ENCODE assay signal across 26 cellular contexts in the genomic region with DNA sequence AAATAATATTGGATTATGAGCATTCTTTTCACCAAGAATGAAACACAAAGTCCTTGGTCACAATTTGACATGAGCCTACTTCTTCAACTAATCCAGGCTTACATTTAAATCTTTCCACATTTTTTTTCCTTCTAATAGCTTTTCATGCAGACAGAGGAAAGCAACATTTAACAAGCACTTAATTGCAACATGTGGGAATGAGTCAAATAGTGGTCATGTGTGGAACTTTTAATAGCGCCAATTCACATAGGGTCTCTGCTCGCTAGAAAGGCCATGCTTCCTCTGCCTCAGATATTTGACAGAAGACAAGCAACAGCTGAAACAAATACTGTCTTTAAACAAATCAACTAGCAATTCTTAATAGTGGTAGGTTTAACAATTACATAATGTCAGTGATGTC.
DNase-seq lines count a peak whose midpoint lies in the region; ATAC-seq, FAIRE-seq and TF ChIP-seq lines count a peak whose summit lies in the region.
"Had no signal": no experiment of that assay in that cellular context is flagged by ENCODE, and none has a peak within 500 bp of the region (broad histone marks: within the 10 kb centered on the region; RNA-seq: fewer than 3 reads in every experiment).

No MANE protein-coding gene starts in this region.

- H3K4me3 ChIP-seq in AG09309 (ENCODE audit: control insufficient read depth, low read depth, low read length) (no peak overlapping the region), fibroblast of villous mesenchyme (ENCODE audit: low read depth, low read length) (no peak overlapping the region), WERI-Rb-1 (ENCODE audit: low read depth, low read length) (no peak overlapping the region), HepG2 (replicated peaks in 1 of 3; ENCODE audit: insufficient read depth in 1 of 3, low read depth in 2 of 3, low read length in 3 of 3) (no peak overlapping the region)
- H3K4me3 ChIP-seq: HAP-1, MG63 had no signal

- in situ Hi-C loops in HepG2 (cut with HindIII; ENCODE audit: extremely low pct_ligation_motif_present, low pct_unique_long_range_greater_than_20kb): no loop called here

- no peaks in the 10 kb centered on the region for H3K27me3 ChIP-seq in WERI-Rb-1 (ENCODE audit: insufficient read depth, low read depth, severe bottlenecking)
- H3K27me3 ChIP-seq in HepG2 (ENCODE audit: control insufficient read depth in 1 of 2, insufficient read depth in 2 of 2, low read length in 2 of 2): no peaks in the 10 kb centered on the region
- H3K27me3 ChIP-seq: BE2C, MG63 had no signal

- TF ChIP-seq POLR2A in H54 (IDR thresholded peaks at IDR 0.05; ENCODE audit: low read depth, low read length): no peak
- TF ChIP-seq POLR2A in HepG2 (IDR thresholded peaks at IDR 0.05; ENCODE audit: insufficient read depth in 1 of 2, low read depth in 2 of 2, low read length in 2 of 2): no peak

- H3K4me1 ChIP-seq in HepG2 (ENCODE audit: insufficient read depth, low read length): no peaks in the 10 kb centered on the region
- H3K4me1 ChIP-seq: BE2C had no signal

- CTCF ChIA-PET in HepG2 (lab: Yijun Ruan, JAX; ENCODE audit: low intra/inter-chr PET ratio, low total read pairs): no interaction called here

- 43% methylated on average over 2 of the region's 2 CpGs for WGBS in HepG2 (ENCODE audit: low lambda C conversion rate)

- intact Hi-C loops in HepG2 (cut with micrococcal nuclease; ENCODE audit: unreplicated experiment): no loop called here

- no peak overlapping the region for H2AFZ ChIP-seq in HepG2 (ENCODE audit: low read length)

- POLR2A ChIA-PET in HepG2 (lab: Yijun Ruan, JAX): no interaction called here

- H3K9me3 ChIP-seq in WERI-Rb-1 (ENCODE audit: severe bottlenecking) (no peaks in the 10 kb centered on the region), HepG2 (ENCODE audit: low read length) (peaks cover 73% of the 10 kb centered on the region)
- H3K9me3 ChIP-seq: BE2C, HAP-1, MG63 had no signal

- H3K36me3 ChIP-seq in WERI-Rb-1 (no peaks in the 10 kb centered on the region), HepG2 (replicated peaks in 1 of 2; ENCODE audit: control insufficient read depth in 1 of 2, insufficient read depth in 2 of 2, low read length in 2 of 2) (no peaks in the 10 kb centered on the region)
- H3K36me3 ChIP-seq: BE2C, HAP-1, MG63 had no signal

- no peak for TF ChIP-seq CTCF in AG09309 (IDR thresholded peaks at IDR 0.05; ENCODE audit: control insufficient read depth, insufficient read depth, low read depth, low read length, missing control alignments)
- TF ChIP-seq CTCF in fibroblast of villous mesenchyme (IDR thresholded peaks at IDR 0.05; ENCODE audit: insufficient read depth, low read depth, low read length): no peak
- no peak for TF ChIP-seq CTCF in WERI-Rb-1 (IDR thresholded peaks at IDR 0.05; ENCODE audit: low read depth, low read length)
- TF ChIP-seq CTCF in HepG2 (CRISPR knock-in tag; IDR thresholded peaks at IDR 0.05): no peak

- H4K20me1 ChIP-seq in HepG2 (ENCODE audit: insufficient read depth, low read length): no peaks in the 10 kb centered on the region

- H3K27ac ChIP-seq in WERI-Rb-1 (no peak overlapping the region), HepG2 (ENCODE audit: extremely low read length, insufficient read depth, low read length) (no peak overlapping the region)
- H3K27ac ChIP-seq: 22Rv1, HL-60, RWPE1 had no signal

- H3K4me2 ChIP-seq in HepG2 (ENCODE audit: low read depth, low read length): no peak overlapping the region

- no TSS peak for BruUV-seq in HepG2 (replicated peaks; lab: Mats Ljungman, UMichigan)

- H3K9ac ChIP-seq in HepG2 (ENCODE audit: insufficient read depth, low read depth, low read length): no peak overlapping the region

- peak; percentile 11 for DNase-seq in AG09309 (ENCODE audit: low read depth)
- DNase-seq in H54 (ENCODE audit: insufficient read length, low spot score): no peak
- peak; percentile 30 for DNase-seq in fibroblast of villous mesenchyme (ENCODE audit: low read depth)
- peak; percentile 6 for DNase-seq in renal cortical epithelial cell (ENCODE audit: low read depth)
- DNase-seq in cortex of kidney (lab: John Stamatoyannopoulos, UW): no peak
- no peak for DNase-seq in WERI-Rb-1
- no peak for DNase-seq in HepG2 (ENCODE audit: low spot score)
- no peak for DNase-seq in SW 1271 (lab: John Stamatoyannopoulos, UW)
- DNase-seq: BE2C; CD4-positive, CD25-positive, alpha-beta regulatory T cell; DMS153; IMR-90; MG63; NCI-H1048; NCI-H1436; NCI-H1930; NCI-H526; PC-3; SIG-M5 had no signal

- no peaks in the 10 kb centered on the region for H3K79me2 ChIP-seq in HepG2 (ENCODE audit: insufficient read depth, low read length)

- FAIRE-seq in H54 (lab: Jason Lieb, UNC): peak; percentile 23
- no peak for FAIRE-seq in HepG2 (lab: Jason Lieb, UNC)
- FAIRE-seq: GM12892, GM18507 had no signal

- ATAC-seq in HepG2: no peak
- ATAC-seq: PC-3, SK-N-SH treated with all-trans-retinoic acid at 6 μM for 48 hours had no signal

- TF ChIP-seq EP300 in HepG2 (IDR thresholded peaks at IDR 0.05; ENCODE audit: low read depth in 2 of 2, low read length in 2 of 2) (no peak), HepG2 (CRISPR knock-in tag; IDR thresholded peaks at IDR 0.05; ENCODE audit: borderline replicate concordance) (no peak)

- no peak for TF ChIP-seq RAD21 in HepG2 (CRISPR knock-in tag; IDR thresholded peaks at IDR 0.05)

TF ChIP-seq in HepG2, 621 proteins besides CTCF, POLR2A, EP300 and RAD21:
- TF ChIP-seq ZNF432 (CRISPR knock-in tag; IDR thresholded peaks at IDR 0.05; ENCODE audit: borderline replicate concordance) (no peak), NFYB (CRISPR knock-in tag; IDR thresholded peaks at IDR 0.05) (no peak), HDAC6 (IDR thresholded peaks at IDR 0.05; ENCODE audit: low read depth, low read length) (no peak), RCOR2 (CRISPR knock-in tag; IDR thresholded peaks at IDR 0.05) (no peak), XRCC5 (optimal IDR thresholded peaks at IDR 0.05; ENCODE audit: low read length) (no peak), KDM1A (CRISPR knock-in tag; IDR thresholded peaks at IDR 0.05) (no peak), NONO (IDR thresholded peaks at IDR 0.05) (no peak), NONO (CRISPR knock-in tag; conservative IDR thresholded peaks at IDR 0.05) (no peak), THAP11 (CRISPR knock-in tag; IDR thresholded peaks at IDR 0.05) (no peak), HMG20A (CRISPR knock-in tag; IDR thresholded peaks at IDR 0.05; ENCODE audit: borderline replicate concordance) (no peak), NR2C2 (CRISPR knock-in tag; IDR thresholded peaks at IDR 0.05; ENCODE audit: borderline replicate concordance) (no peak), SOX5 (CRISPR knock-in tag; IDR thresholded peaks at IDR 0.05; ENCODE audit: borderline replicate concordance) (no peak), ZSCAN31 (CRISPR knock-in tag; IDR thresholded peaks at IDR 0.05; ENCODE audit: low read depth) (no peak), ATF7 (IDR thresholded peaks at IDR 0.05) (no peak), ATF7 (CRISPR knock-in tag; IDR thresholded peaks at IDR 0.05) (no peak), FOXJ3 (CRISPR knock-in tag; IDR thresholded peaks at IDR 0.05; ENCODE audit: borderline replicate concordance) (no peak), ZNF138 (CRISPR knock-in tag; IDR thresholded peaks at IDR 0.05; ENCODE audit: low read depth) (no peak), STAG1 (CRISPR knock-in tag; IDR thresholded peaks at IDR 0.05) (no peak)
- TF ChIP-seq, protein P1, sequence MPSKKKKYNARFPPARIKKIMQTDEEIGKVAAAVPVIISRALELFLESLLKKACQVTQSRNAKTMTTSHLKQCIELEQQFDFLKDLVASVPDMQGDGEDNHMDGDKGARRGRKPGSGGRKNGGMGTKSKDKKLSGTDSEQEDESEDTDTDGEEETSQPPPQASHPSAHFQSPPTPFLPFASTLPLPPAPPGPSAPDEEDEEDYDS (CRISPR knock-in tag; IDR thresholded peaks at IDR 0.05): no peak
- TF ChIP-seq, protein P2, sequence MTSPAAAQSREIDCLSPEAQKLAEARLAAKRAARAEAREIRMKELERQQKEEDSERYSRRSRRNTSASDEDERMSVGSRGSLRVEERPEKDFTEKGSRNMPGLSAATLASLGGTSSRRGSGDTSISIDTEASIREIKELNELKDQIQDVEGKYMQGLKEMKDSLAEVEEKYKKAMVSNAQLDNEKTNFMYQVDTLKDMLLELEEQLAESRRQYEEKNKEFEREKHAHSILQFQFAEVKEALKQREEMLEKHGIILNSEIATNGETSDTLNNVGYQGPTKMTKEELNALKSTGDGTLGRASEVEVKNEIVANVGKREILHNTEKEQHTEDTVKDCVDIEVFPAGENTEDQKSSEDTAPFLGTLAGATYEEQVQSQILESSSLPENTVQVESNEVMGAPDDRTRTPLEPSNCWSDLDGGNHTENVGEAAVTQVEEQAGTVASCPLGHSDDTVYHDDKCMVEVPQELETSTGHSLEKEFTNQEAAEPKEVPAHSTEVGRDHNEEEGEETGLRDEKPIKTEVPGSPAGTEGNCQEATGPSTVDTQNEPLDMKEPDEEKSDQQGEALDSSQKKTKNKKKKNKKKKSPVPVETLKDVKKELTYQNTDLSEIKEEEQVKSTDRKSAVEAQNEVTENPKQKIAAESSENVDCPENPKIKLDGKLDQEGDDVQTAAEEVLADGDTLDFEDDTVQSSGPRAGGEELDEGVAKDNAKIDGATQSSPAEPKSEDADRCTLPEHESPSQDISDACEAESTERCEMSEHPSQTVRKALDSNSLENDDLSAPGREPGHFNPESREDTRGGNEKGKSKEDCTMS (CRISPR knock-in tag; conservative IDR thresholded peaks at IDR 0.05): no peak
- TF ChIP-seq, protein P3, sequence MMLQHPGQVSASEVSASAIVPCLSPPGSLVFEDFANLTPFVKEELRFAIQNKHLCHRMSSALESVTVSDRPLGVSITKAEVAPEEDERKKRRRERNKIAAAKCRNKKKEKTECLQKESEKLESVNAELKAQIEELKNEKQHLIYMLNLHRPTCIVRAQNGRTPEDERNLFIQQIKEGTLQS (CRISPR knock-in tag; IDR thresholded peaks at IDR 0.05): no peak
- TF ChIP-seq, protein P4, sequence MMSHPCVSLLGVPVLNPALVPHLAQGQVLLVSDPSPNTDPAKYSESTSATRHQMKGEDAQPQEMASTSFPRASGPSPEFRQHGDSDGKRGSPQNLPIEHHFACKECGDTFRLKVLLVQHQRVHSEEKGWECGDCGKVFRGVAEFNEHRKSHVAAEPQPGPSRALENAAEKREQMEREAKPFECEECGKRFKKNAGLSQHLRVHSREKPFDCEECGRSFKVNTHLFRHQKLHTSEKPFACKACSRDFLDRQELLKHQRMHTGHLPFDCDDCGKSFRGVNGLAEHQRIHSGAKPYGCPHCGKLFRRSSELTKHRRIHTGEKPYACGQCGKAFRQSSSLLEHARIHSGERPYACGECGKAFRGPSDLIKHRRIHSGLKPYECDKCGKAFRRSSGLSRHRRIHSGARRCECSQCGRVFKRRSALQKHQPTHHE (CRISPR knock-in tag; IDR thresholded peaks at IDR 0.05; ENCODE audit: borderline replicate concordance): no peak

Comparison
In these comparisons a context has a peak if more than half of its experiments do, and no peak if none do; other contexts are left out.
1. DNase-seq: peak in AG09309 (single experiment), fibroblast of villous mesenchyme (single experiment) and renal cortical epithelial cell (single experiment); none in H54 (single experiment), cortex of kidney (single experiment), WERI-Rb-1 (single experiment), HepG2 (single experiment) and SW 1271 (0 of 2).